In the genomic region with DNA sequence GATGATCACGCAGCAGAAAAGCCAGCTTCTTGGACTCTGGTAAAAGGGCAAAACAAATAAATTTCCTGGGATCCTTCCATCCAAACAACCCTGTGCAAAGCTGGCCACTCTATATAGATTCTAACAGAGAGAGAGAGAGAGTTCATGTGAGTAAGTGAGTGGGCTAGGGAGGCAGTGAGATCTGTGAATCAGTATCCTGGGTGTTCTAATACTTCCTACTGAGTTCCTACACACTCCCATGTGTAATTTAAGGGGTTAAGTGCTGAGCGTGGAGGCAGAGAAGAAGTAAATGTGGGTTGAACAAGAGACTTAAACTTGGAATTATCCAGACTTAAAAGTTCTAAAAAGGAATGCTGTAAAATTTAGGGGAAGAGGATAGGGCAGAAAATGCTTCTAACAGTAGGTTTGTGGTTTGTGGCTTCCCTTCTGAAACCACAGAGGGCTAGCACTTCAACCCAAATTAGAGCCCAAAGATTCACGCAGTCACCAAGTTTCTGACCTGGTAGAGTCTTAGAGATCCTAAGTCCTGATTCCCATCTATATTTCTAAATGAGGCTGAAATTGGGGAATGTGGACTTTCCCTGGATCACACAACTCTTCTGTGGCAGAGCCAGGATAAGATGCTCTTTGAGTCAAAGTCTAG, we compare ENCODE assay signal across 10 cellular contexts.
DNase-seq lines count a peak whose midpoint lies in the region; ATAC-seq and TF ChIP-seq lines count a peak whose summit lies in the region.
"Had no signal": no experiment of that assay in that cellular context is flagged by ENCODE, and none has a peak within 500 bp of the region (broad histone marks: within the 10 kb centered on the region; RNA-seq: fewer than 3 reads in every experiment).

No MANE protein-coding gene starts in this region.

- H3K27me3 ChIP-seq in CD8-positive, alpha-beta memory T cell (ENCODE audit: insufficient read depth, low read length, poor library complexity, severe bottlenecking) = no peaks in the 10 kb centered on the region
- H3K27me3 ChIP-seq in left ventricle myocardium inferior (ENCODE audit: low read depth) = peaks cover 59% of the 10 kb centered on the region

- peak; percentile 24 to 36 for DNase-seq in AML-193 (lab: John Stamatoyannopoulos, UW)
- no peak for DNase-seq in Ammon's horn (ENCODE audit: low spot score)
- no peak for DNase-seq in stimulated activated CD4-positive, alpha-beta T cell treated with anti-CD3 and anti-CD28 coated beads, Interleukin-4, amount 100 ng/mL, for 4 hours
- no peak for DNase-seq in CD8-positive, alpha-beta memory T cell
- no peak for DNase-seq in left ventricle myocardium inferior
- DNase-seq: NCI-H187 had no signal

- peaks cover 0 to 7% (median 6%) of the 10 kb centered on the region in 3 donors for H3K4me1 Mint-ChIP-seq in CD8-positive, alpha-beta memory T cell

- H3K4me3 Mint-ChIP-seq in CD8-positive, alpha-beta memory T cell = no peak overlapping the region

- POLR2A ChIA-PET in CD8-positive, alpha-beta memory T cell (lab: Charles Lee) = no interaction called here

- no peak overlapping the region for H3K4me3 ChIP-seq in CD8-positive, alpha-beta memory T cell (ENCODE audit: low read length)
- H3K4me3 ChIP-seq in left ventricle myocardium inferior = no peak overlapping the region
- H3K4me3 ChIP-seq: SK-N-MC had no signal

- CTCF ChIA-PET in CD8-positive, alpha-beta memory T cell (lab: Charles Lee) = no interaction called here

- no peak for TF ChIP-seq CTCF in left ventricle myocardium inferior (IDR thresholded peaks at IDR 0.05; ENCODE audit: borderline replicate concordance)

- H3K36me3 ChIP-seq in CD8-positive, alpha-beta memory T cell (ENCODE audit: insufficient read depth, low read length) = no peaks in the 10 kb centered on the region
- no peaks in the 10 kb centered on the region for H3K36me3 ChIP-seq in left ventricle myocardium inferior

- H3K27ac Mint-ChIP-seq in CD8-positive, alpha-beta memory T cell = no peak overlapping the region

- intact Hi-C loops in left ventricle myocardium inferior (cut with micrococcal nuclease) = no loop called here

- no peak overlapping the region for H3K27ac ChIP-seq in CD8-positive, alpha-beta memory T cell (ENCODE audit: low read depth, low read length)
- no peak overlapping the region for H3K27ac ChIP-seq in left ventricle myocardium inferior (replicated peaks)
- H3K27ac ChIP-seq: SK-N-MC had no signal

- H3K27me3 Mint-ChIP-seq in CD8-positive, alpha-beta memory T cell = peaks cover 15 to 33% of the 10 kb centered on the region in 2 donors

- no peaks in the 10 kb centered on the region for H3K9me3 ChIP-seq in CD8-positive, alpha-beta memory T cell (ENCODE audit: low read length)
- no peaks in the 10 kb centered on the region for H3K9me3 ChIP-seq in left ventricle myocardium inferior (replicated peaks)

- peaks cover 0 to 5% (median 2%) of the 10 kb centered on the region in 5 donors for H3K9me3 Mint-ChIP-seq in CD8-positive, alpha-beta memory T cell

- no peaks in the 10 kb centered on the region for H3K36me3 Mint-ChIP-seq in CD8-positive, alpha-beta memory T cell

- ATAC-seq in GM19455 (IDR thresholded peaks at IDR 0.05; ENCODE audit: unreplicated experiment) = peak; percentile 73
- ATAC-seq in HG03103 (IDR thresholded peaks at IDR 0.05; ENCODE audit: low read depth, unreplicated experiment) = peak; percentile 76
- ATAC-seq in SK-N-SH treated with all-trans-retinoic acid at 6 μM for 48 hours = peak; percentile 53

- no peaks in the 10 kb centered on the region for H3K4me1 ChIP-seq in CD8-positive, alpha-beta memory T cell (ENCODE audit: insufficient read depth, low read length)
- peaks cover 10% of the 10 kb centered on the region for H3K4me1 ChIP-seq in left ventricle myocardium inferior

TF ChIP-seq in SK-N-SH treated with all-trans-retinoic acid at 6 μM for 48 hours, 23 proteins besides CTCF, POLR2A, EP300 and RAD21:
- TF ChIP-seq, protein P1, sequence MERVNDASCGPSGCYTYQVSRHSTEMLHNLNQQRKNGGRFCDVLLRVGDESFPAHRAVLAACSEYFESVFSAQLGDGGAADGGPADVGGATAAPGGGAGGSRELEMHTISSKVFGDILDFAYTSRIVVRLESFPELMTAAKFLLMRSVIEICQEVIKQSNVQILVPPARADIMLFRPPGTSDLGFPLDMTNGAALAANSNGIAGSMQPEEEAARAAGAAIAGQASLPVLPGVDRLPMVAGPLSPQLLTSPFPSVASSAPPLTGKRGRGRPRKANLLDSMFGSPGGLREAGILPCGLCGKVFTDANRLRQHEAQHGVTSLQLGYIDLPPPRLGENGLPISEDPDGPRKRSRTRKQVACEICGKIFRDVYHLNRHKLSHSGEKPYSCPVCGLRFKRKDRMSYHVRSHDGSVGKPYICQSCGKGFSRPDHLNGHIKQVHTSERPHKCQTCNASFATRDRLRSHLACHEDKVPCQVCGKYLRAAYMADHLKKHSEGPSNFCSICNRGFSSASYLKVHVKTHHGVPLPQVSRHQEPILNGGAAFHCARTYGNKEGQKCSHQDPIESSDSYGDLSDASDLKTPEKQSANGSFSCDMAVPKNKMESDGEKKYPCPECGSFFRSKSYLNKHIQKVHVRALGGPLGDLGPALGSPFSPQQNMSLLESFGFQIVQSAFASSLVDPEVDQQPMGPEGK (CRISPR knock-in tag; IDR thresholded peaks at IDR 0.05; ENCODE audit: borderline replicate concordance) = no peak
- TF ChIP-seq CSRNP3 (CRISPR knock-in tag; IDR thresholded peaks at IDR 0.05) (no peak), TOX (CRISPR knock-in tag; IDR thresholded peaks at IDR 0.05; ENCODE audit: borderline replicate concordance) (no peak), ISL1 (CRISPR knock-in tag; IDR thresholded peaks at IDR 0.05) (no peak), ESRRG (CRISPR knock-in tag; IDR thresholded peaks at IDR 0.05) (no peak)

Comparison
In these comparisons a context has a peak if more than half of its experiments do, and no peak if none do; other contexts are left out.
1. DNase-seq: peak in AML-193 (2 of 2); none in Ammon's horn (single experiment), stimulated activated CD4-positive, alpha-beta T cell treated with anti-CD3 and anti-CD28 coated beads, Interleukin-4, amount 100 ng/mL, for 4 hours (0 of 2), CD8-positive, alpha-beta memory T cell (0 of 5) and left ventricle myocardium inferior (single experiment).
2. Peak in every context shown above with its lines, with median percentiles within 50 percentile points of each other: ATAC-seq.